ENCODE assay signal across 9 cellular contexts in genomic region chr6:136751478-136751956, GRCh38. TPM values are rescaled to one million over a fixed set of nuclear protein-coding genes. Genes with fewer than 3 reads are reported as not detected.
DNase-seq lines count a peak whose midpoint lies in the region; ATAC-seq and TF ChIP-seq lines count a peak whose summit lies in the region.
"Had no signal": no experiment of that assay in that cellular context is flagged by ENCODE, and none has a peak within 500 bp of the region (broad histone marks: within the 10 kb centered on the region; RNA-seq: fewer than 3 reads in every experiment).

No MANE protein-coding gene starts in this region.

- no peak for TF ChIP-seq CTCF in dorsolateral prefrontal cortex (IDR thresholded peaks at IDR 0.05 in 54 of 56, conservative IDR thresholded peaks at IDR 0.05 in 2 of 56; ENCODE audit: low read depth in 1 of 56, partially characterized antibody in 56 of 56)

- H3K4me1 ChIP-seq in SJCRH30: no peaks in the 10 kb centered on the region

- DNase-seq in KG1 (lab: John Stamatoyannopoulos, UW) (peak; percentile 32), dorsolateral prefrontal cortex (no peak), SJCRH30 (no peak), erythroblast (lab: John Stamatoyannopoulos, UW) (no peak)
- no peak for DNase-seq in stimulated activated CD4-positive, alpha-beta T cell treated with anti-CD3 and anti-CD28 coated beads, Interleukin-12 subunit alpha, Interleukin-12 subunit beta, amount 100 ng/mL, for 4 hours
- DNase-seq in activated effector memory CD4-positive, alpha-beta T cell treated with anti-CD3 and anti-CD28 coated beads, Interleukin-2, amount 50 U/mL, for 16 hours: no peak

- ATAC-seq in GM18505 (IDR thresholded peaks at IDR 0.05; ENCODE audit: unreplicated experiment) (peak; percentile 85), GM21619 (IDR thresholded peaks at IDR 0.05; ENCODE audit: unreplicated experiment) (peak; percentile 92)
- ATAC-seq: Panc1 had no signal

- H3K4me3 ChIP-seq in dorsolateral prefrontal cortex (peak overlapping the region in 1 of 59 donors; percentile 12), SJCRH30 (no peak overlapping the region)

- H3K27ac ChIP-seq in dorsolateral prefrontal cortex: peak overlapping the region in 49 of 59 donors; percentile 2 to 80 (median 60)
- no peak overlapping the region for H3K27ac ChIP-seq in SJCRH30

- intact Hi-C loops in dorsolateral prefrontal cortex (cut with DNase I): no loop called here

- TF ChIP-seq POLR2A in GM18505 (IDR thresholded peaks at IDR 0.05; ENCODE audit: borderline replicate concordance, extremely low read depth, insufficient read depth, insufficient read length): no peak
- no peak for TF ChIP-seq POLR2A in erythroblast (IDR thresholded peaks at IDR 0.05; ENCODE audit: low read length)

- no peaks in the 10 kb centered on the region for H3K36me3 ChIP-seq in SJCRH30

- H3K27me3 ChIP-seq in dorsolateral prefrontal cortex (no peaks in the 10 kb centered on the region), SJCRH30 (no peaks in the 10 kb centered on the region)

- no peaks in the 10 kb centered on the region for H3K9me3 ChIP-seq in SJCRH30 (replicated peaks)

RNA-seq across cellular contexts. Expression of gene MAP3K5, which starts 40.8 kb away (rescaled TPM):
- total RNA-seq in dorsolateral prefrontal cortex: 10 to 100 TPM; 26.2 to 70.0 (median 45.3) TPM
- 15.2 and 15.9 TPM in 2 replicates for total RNA-seq in SJCRH30 (2014; rRNA removed; shearing (Covaris generic))
